17 cellular contexts compared by ENCODE assay signal in genomic region chr11:122703541-122704272, GRCh38. TPM values are rescaled to one million over a fixed set of nuclear protein-coding genes. Genes with fewer than 3 reads are reported as not detected.
DNase-seq lines count a peak whose midpoint lies in the region; ATAC-seq lines count a peak whose summit lies in the region.
"Had no signal": no experiment of that assay in that cellular context is flagged by ENCODE, and none has a peak within 500 bp of the region (broad histone marks: within the 10 kb centered on the region; RNA-seq: fewer than 3 reads in every experiment).

No MANE protein-coding gene starts in this region.

- 0 out of 2 replicates have a peak, but pooled peaks cover 6% of the 10 kb centered on the region for H4K20me1 ChIP-seq in BLaER1

- H3K27ac ChIP-seq in BLaER1, result peak overlapping the region; percentile 96
- H3K27ac ChIP-seq in CD8-positive, alpha-beta memory T cell (ENCODE audit: low read depth, low read length), result no peak overlapping the region
- H3K27ac ChIP-seq: neutrophil, suprapubic skin had no signal

- no peak for DNase-seq in CD8-positive, alpha-beta memory T cell
- DNase-seq in activated CD8-positive, alpha-beta T cell treated with anti-CD3 and anti-CD28 coated beads, Interleukin-2, amount 10 ng/mL, durations not matched to agents 7 days and 5 days, result no peak
- peak; percentile 81 for DNase-seq in islet precursor cell
- no peak for DNase-seq in hippocampal formation (lab: John Stamatoyannopoulos, UW)
- DNase-seq: BE2C, immature natural killer cell, Karpas-422, mammary epithelial cell, NCI-H1417 treated with DMSO at 0.1 percent for 48 hours, NCI-H226 had no signal

- ATAC-seq in activated CD8-positive, alpha-beta T cell treated with anti-CD3 and anti-CD28 coated beads, Interleukin-2, amount 10 ng/mL, durations not matched to agents 7 days and 5 days, result peak; percentile 63
- no peak for ATAC-seq in HG03097 (IDR thresholded peaks at IDR 0.05; ENCODE audit: low FRiP score, unreplicated experiment)
- no peak for ATAC-seq in GM18519 (IDR thresholded peaks at IDR 0.05; ENCODE audit: low FRiP score, unreplicated experiment)
- ATAC-seq: sciatic nerve, WTC11 had no signal

- peak overlapping the region; percentile 16; the same call in 1 of the 2 replicates for H3K9ac ChIP-seq in BLaER1

- H3K4me1 Mint-ChIP-seq in CD8-positive, alpha-beta memory T cell, result peaks cover 44 to 60% (median 52%) of the 10 kb centered on the region in 3 donors
- peaks cover 68% of the 10 kb centered on the region for H3K4me1 Mint-ChIP-seq in activated CD8-positive, alpha-beta T cell treated with anti-CD3 and anti-CD28 coated beads, Interleukin-2, amount 10 ng/mL, durations not matched to agents 7 days and 5 days (ENCODE audit: low read depth)

- H3K27me3 Mint-ChIP-seq in CD8-positive, alpha-beta memory T cell, result no peaks in the 10 kb centered on the region
- no peaks in the 10 kb centered on the region for H3K27me3 Mint-ChIP-seq in activated CD8-positive, alpha-beta T cell treated with anti-CD3 and anti-CD28 coated beads, Interleukin-2, amount 10 ng/mL, durations not matched to agents 7 days and 5 days (ENCODE audit: low read depth)

- H3K36me3 ChIP-seq in BLaER1, result peaks cover 86% of the 10 kb centered on the region
- no peaks in the 10 kb centered on the region for H3K36me3 ChIP-seq in CD8-positive, alpha-beta memory T cell (ENCODE audit: insufficient read depth, low read length)
- H3K36me3 ChIP-seq: BE2C, neutrophil, suprapubic skin had no signal

- H3K4me3 Mint-ChIP-seq in CD8-positive, alpha-beta memory T cell, result peak overlapping the region in 3 of 7 donors; percentile 1 to 77 (median 75)
- no peak overlapping the region for H3K4me3 Mint-ChIP-seq in activated CD8-positive, alpha-beta T cell treated with anti-CD3 and anti-CD28 coated beads, Interleukin-2, amount 10 ng/mL, durations not matched to agents 7 days and 5 days
- H3K4me3 Mint-ChIP-seq: immature natural killer cell, WTC11 had no signal

- H3K27me3 ChIP-seq in BLaER1, result no peaks in the 10 kb centered on the region
- H3K27me3 ChIP-seq in CD8-positive, alpha-beta memory T cell (ENCODE audit: insufficient read depth, low read length, poor library complexity, severe bottlenecking), result no peaks in the 10 kb centered on the region
- H3K27me3 ChIP-seq: neutrophil, suprapubic skin had no signal

- peaks cover 100% of the 10 kb centered on the region for H3K4me1 ChIP-seq in BLaER1
- H3K4me1 ChIP-seq in CD8-positive, alpha-beta memory T cell (ENCODE audit: insufficient read depth, low read length), result peaks cover 14% of the 10 kb centered on the region
- H3K4me1 ChIP-seq: BE2C, suprapubic skin had no signal

- H3K36me3 Mint-ChIP-seq in CD8-positive, alpha-beta memory T cell, result peaks cover 7 to 12% (median 8%) of the 10 kb centered on the region in 3 donors
- H3K36me3 Mint-ChIP-seq in activated CD8-positive, alpha-beta T cell treated with anti-CD3 and anti-CD28 coated beads, Interleukin-2, amount 10 ng/mL, durations not matched to agents 7 days and 5 days (ENCODE audit: low read depth), result peaks cover 64% of the 10 kb centered on the region
- H3K36me3 Mint-ChIP-seq: WTC11 had no signal

- no peaks in the 10 kb centered on the region for H3K9me3 ChIP-seq in BLaER1
- no peaks in the 10 kb centered on the region for H3K9me3 ChIP-seq in CD8-positive, alpha-beta memory T cell (ENCODE audit: low read length)
- H3K9me3 ChIP-seq: BE2C, neutrophil, suprapubic skin had no signal

- POLR2A ChIA-PET in CD8-positive, alpha-beta memory T cell (lab: Charles Lee), result no interaction called here
- POLR2A ChIA-PET in activated CD8-positive, alpha-beta T cell treated with anti-CD3 and anti-CD28 coated beads, Interleukin-2, amount 10 ng/mL, durations not matched to agents 7 days and 5 days (lab: Charles Lee), result interaction anchor here (0.7 kb wide), 2 partner anchors 13 to 40 kb away, joined by 3 read pairs; no protein-coding TSS in a partner anchor

- CTCF ChIA-PET in CD8-positive, alpha-beta memory T cell (lab: Charles Lee), result no interaction called here
- CTCF ChIA-PET in activated CD8-positive, alpha-beta T cell treated with anti-CD3 and anti-CD28 coated beads, Interleukin-2, amount 10 ng/mL, durations not matched to agents 7 days and 5 days (lab: Charles Lee), result interaction anchor here (1.0 kb wide), 1 partner anchor 74 kb away, joined by 3 read pairs; no protein-coding TSS in a partner anchor

- peak overlapping the region; percentile 87 for H3K4me2 ChIP-seq in BLaER1

- peak overlapping the region; percentile 9; the same call in 1 of the 2 replicates for H3K4me3 ChIP-seq in BLaER1
- no peak overlapping the region for H3K4me3 ChIP-seq in CD8-positive, alpha-beta memory T cell (ENCODE audit: low read length)
- H3K4me3 ChIP-seq: suprapubic skin had no signal

- H3K27ac Mint-ChIP-seq in CD8-positive, alpha-beta memory T cell, result peak overlapping the region in 5 of 8 donors; percentile 44 to 90 (median 64)
- peak overlapping the region; percentile 14 for H3K27ac Mint-ChIP-seq in activated CD8-positive, alpha-beta T cell treated with anti-CD3 and anti-CD28 coated beads, Interleukin-2, amount 10 ng/mL, durations not matched to agents 7 days and 5 days
- H3K27ac Mint-ChIP-seq: WTC11 had no signal

- no peaks in the 10 kb centered on the region for H3K9me3 Mint-ChIP-seq in CD8-positive, alpha-beta memory T cell
- no peaks in the 10 kb centered on the region for H3K9me3 Mint-ChIP-seq in activated CD8-positive, alpha-beta T cell treated with anti-CD3 and anti-CD28 coated beads, Interleukin-2, amount 10 ng/mL, durations not matched to agents 7 days and 5 days (ENCODE audit: insufficient read depth)
- H3K9me3 Mint-ChIP-seq: immature natural killer cell, WTC11 had no signal

RNA-seq across cellular contexts. Expression of gene UBASH3B, which starts 48.2 kb away (rescaled TPM):
- 10 to 100 TPM; 34.6 to 36.4 TPM for total RNA-seq in CD8-positive, alpha-beta memory T cell
- 12.0 TPM for polyA plus RNA-seq in CD8-positive, alpha-beta memory T cell
- total RNA-seq in activated CD8-positive, alpha-beta T cell treated with anti-CD3 and anti-CD28 coated beads, Interleukin-2, amount 10 ng/mL, durations not matched to agents 7 days and 5 days, result 10 to 100 TPM; 66.6 to 75.0 TPM
